23 cellular contexts compared by ENCODE assay signal in genomic region chr20:57244627-57245214, GRCh38. TPM values are rescaled to one million over a fixed set of nuclear protein-coding genes. Genes with fewer than 3 reads are reported as not detected.
DNase-seq lines count a peak whose midpoint lies in the region; ATAC-seq and TF ChIP-seq lines count a peak whose summit lies in the region.
"Had no signal": no experiment of that assay in that cellular context is flagged by ENCODE, and none has a peak within 500 bp of the region (broad histone marks: within the 10 kb centered on the region; RNA-seq: fewer than 3 reads in every experiment).

No MANE protein-coding gene starts in this region.

- no peaks in the 10 kb centered on the region for H3K9me2 ChIP-seq in OCI-LY7 (ENCODE audit: insufficient read depth, low read length)

- peaks cover 61% of the 10 kb centered on the region for H3K4me1 ChIP-seq in OCI-LY7 (ENCODE audit: insufficient read depth, low read length, poor library complexity, severe bottlenecking)

- intact Hi-C loops in OCI-LY7 (cut with micrococcal nuclease; ENCODE audit: unreplicated experiment), result loop anchor here (2.0 to 10.0 kb wide), 3 partner anchors 73 to 150 kb away; no protein-coding TSS in a partner anchor
- intact Hi-C loops in sciatic nerve (cut with DNase I), result no loop called here

- ATAC-seq in esophagus mucosa, result peak; percentile 15
- ATAC-seq in sciatic nerve, result peak; percentile 44
- ATAC-seq in GM18505 (IDR thresholded peaks at IDR 0.05; ENCODE audit: unreplicated experiment), result no peak
- ATAC-seq: left lobe of liver, T-helper 17 cell had no signal

- peak overlapping the region; percentile 87 for H3K27ac ChIP-seq in OCI-LY7 (ENCODE audit: low read depth, low read length, poor library complexity, severe bottlenecking)
- H3K27ac ChIP-seq: hepatocyte, thoracic aorta had no signal

- H2AFZ ChIP-seq in OCI-LY7 (ENCODE audit: low read length), result peak overlapping the region; percentile 9; the same call in 1 of the 2 replicates
- H2AFZ ChIP-seq: hepatocyte had no signal

- no peaks in the 10 kb centered on the region for H4K20me1 ChIP-seq in OCI-LY7 (ENCODE audit: insufficient read depth, low read length)

- POLR2A ChIA-PET in OCI-LY7 (lab: Charles Lee), result interaction anchor here (0.8 to 2.4 kb wide), 8 partner anchors 9 to 89 kb away, joined by 3 to 7 read pairs (median 5); no protein-coding TSS in a partner anchor

- CTCF ChIA-PET in OCI-LY7 (lab: Charles Lee; ENCODE audit: unreplicated experiment), result interaction anchor here (2.1 kb wide), 1 partner anchor 88 kb away, joined by 10 read pairs; no protein-coding TSS in a partner anchor

- peak overlapping the region; percentile 66 for H3K4me2 ChIP-seq in OCI-LY7 (ENCODE audit: low read length)
- H3K4me2 ChIP-seq: hepatocyte had no signal

- peaks cover 56% of the 10 kb centered on the region for H3K36me3 ChIP-seq in OCI-LY7 (ENCODE audit: insufficient read depth, low read length)
- H3K36me3 ChIP-seq: thoracic aorta had no signal

- BruUV-seq in OCI-LY7 (replicated peaks; lab: Mats Ljungman, UMichigan), result no TSS peak

- DNase-seq in SIG-M5 treated with dmso at 0.1 percent for 504 hours (lab: John Stamatoyannopoulos, UW; ENCODE audit: unreplicated experiment) (peak; percentile 86), SIG-M5 (lab: John Stamatoyannopoulos, UW) (no peak), OCI-LY7 (ENCODE audit: low spot score) (peak; percentile 94), sciatic nerve (ENCODE audit: low spot score) (no peak), 8988T (no peak), NCI-H510A (lab: John Stamatoyannopoulos, UW) (no peak)
- DNase-seq: ACHN; activated naive CD4-positive, alpha-beta T cell treated with anti-CD3 and anti-CD28 coated beads for 36 hours; Calu3; naive B cell; NCI-H1092 treated with DMSO at 0.1 percent for 48 hours; NCI-H226; PC-3; retina; stimulated activated CD4-positive, alpha-beta T cell treated with anti-CD3 and anti-CD28 coated beads, Interleukin-2, amount 100 ng/mL, for 24 hours; T-helper 17 cell had no signal

- H3K4me3 ChIP-seq in OCI-LY7 (ENCODE audit: low read depth, low read length, poor library complexity, severe bottlenecking), result peak overlapping the region; percentile 47
- H3K4me3 ChIP-seq: hepatocyte, thoracic aorta had no signal

- TF ChIP-seq CTCF in OCI-LY7 (conservative IDR thresholded peaks at IDR 0.05; ENCODE audit: low read length), result peak; percentile 63

- TF ChIP-seq POLR2A in GM18505 (IDR thresholded peaks at IDR 0.05; ENCODE audit: borderline replicate concordance, extremely low read depth, insufficient read depth, insufficient read length), result no peak

- H3K79me2 ChIP-seq in OCI-LY7 (ENCODE audit: insufficient read depth, low read depth, low read length), result peaks cover 95% of the 10 kb centered on the region

- H3K9me3 ChIP-seq in OCI-LY7 (ENCODE audit: low read length), result peaks cover 16% of the 10 kb centered on the region; the same call in 1 of the 2 replicates
- H3K9me3 ChIP-seq: thoracic aorta had no signal

RNA-seq across cellular contexts. Expression of gene BMP7, which starts 21.7 kb away (rescaled TPM):
- 72.2 and 94.2 TPM in 2 replicates for total RNA-seq in OCI-LY7 (2014; rRNA removed; shearing (Covaris generic))
- total RNA-seq in OCI-LY7 (2022) (2.2 and 3.7 TPM in 2 replicates), esophagus mucosa (34.2 TPM), sciatic nerve (17.3 TPM)
- total RNA-seq: activated naive CD4-positive, alpha-beta T cell treated with anti-CD3 and anti-CD28 coated beads for 36 hours; Calu3; dermis microvascular lymphatic vessel endothelial cell; fibroblast of lung; PC-3; T-helper 17 cell had no signal

Comparison
In these comparisons a context has a peak if more than half of its experiments do, and no peak if none do; other contexts are left out.
1. DNase-seq: peak in SIG-M5 treated with dmso at 0.1 percent for 504 hours (single experiment) and OCI-LY7 (single experiment); none in SIG-M5 (single experiment), sciatic nerve (single experiment), 8988T (single experiment) and NCI-H510A (single experiment).